In the genomic region with DNA sequence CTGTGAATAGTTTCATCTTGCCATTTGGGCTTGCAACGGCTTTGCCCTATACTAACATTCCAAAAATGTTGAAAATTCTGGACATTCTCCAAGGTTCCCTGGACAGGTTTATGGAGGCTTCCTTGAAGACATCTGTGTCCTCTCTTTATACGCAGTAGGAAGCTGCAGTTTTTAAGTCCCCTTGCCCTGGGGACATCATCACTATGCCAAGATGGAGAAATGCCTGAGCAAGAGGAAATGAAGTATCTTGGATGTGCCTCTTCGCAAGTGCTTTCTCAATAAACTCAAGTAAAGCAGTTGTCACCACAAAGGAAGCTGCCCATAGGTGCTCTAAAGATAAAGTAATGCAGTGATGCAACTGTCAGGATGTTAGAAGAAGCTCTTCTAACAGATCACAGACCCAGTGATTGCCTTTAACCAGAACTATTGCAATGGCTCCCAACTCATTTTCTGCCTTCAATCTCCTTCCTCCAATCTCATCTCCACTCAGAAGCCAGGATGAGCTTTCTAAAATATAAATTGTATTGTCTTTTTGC, we compare ENCODE assay signal across 27 cellular contexts.
"Had no signal": no experiment of that assay in that cellular context is flagged by ENCODE, and none has a peak within 500 bp of the region (broad histone marks: within the 10 kb centered on the region; RNA-seq: fewer than 3 reads in every experiment).

No MANE protein-coding gene starts in this region.

- H3K27me3 Mint-ChIP-seq: activated B cell treated with CpG ODN at 0.5 μM for 24 hours; activated CD4-positive, alpha-beta memory T cell treated with anti-CD3 and anti-CD28 coated beads for 36 hours; activated CD4-positive, alpha-beta T cell treated with anti-CD3 and anti-CD28 coated beads for 36 hours; activated T-helper 17 cell treated with anti-CD3 and anti-CD28 coated beads, Interleukin-2, amount 50 U/mL, for 72 hours; brain; stimulated activated memory B cell treated with anti-CD40 and anti-IgM and Interleukin-4, amounts not matched to agents 10 μg/mL and 1 μg/mL and 100 μg/mL, for 72 hours; type B pancreatic cell had no signal

- H3K4me1 Mint-ChIP-seq: activated B cell treated with CpG ODN at 0.5 μM for 24 hours; activated CD4-positive, alpha-beta T cell treated with anti-CD3 and anti-CD28 coated beads for 36 hours; activated T-helper 17 cell treated with anti-CD3 and anti-CD28 coated beads, Interleukin-2, amount 50 U/mL, for 72 hours; brain; immature natural killer cell; natural killer cell; stimulated activated memory B cell treated with anti-CD40 and anti-IgM and Interleukin-4, amounts not matched to agents 10 μg/mL and 1 μg/mL and 100 μg/mL, for 72 hours had no signal

- H3K9me3 Mint-ChIP-seq: activated T-helper 17 cell treated with anti-CD3 and anti-CD28 coated beads, Interleukin-2, amount 50 U/mL, for 72 hours had no signal

- FAIRE-seq: frontal cortex had no signal

- H2AFZ ChIP-seq: hepatocyte had no signal

- H3K27ac ChIP-seq: hepatocyte, left lung, sigmoid colon, vagina had no signal

- H3K36me3 Mint-ChIP-seq: brain, immature natural killer cell, natural killer cell, type B pancreatic cell had no signal

- H3K36me3 ChIP-seq: left lung, sigmoid colon, vagina had no signal

- H3K4me2 ChIP-seq: hepatocyte, smooth muscle cell had no signal

- H3K27ac Mint-ChIP-seq: activated B cell treated with CpG ODN at 0.5 μM for 24 hours; activated CD4-positive, alpha-beta memory T cell treated with anti-CD3 and anti-CD28 coated beads for 36 hours; activated CD4-positive, alpha-beta T cell treated with anti-CD3 and anti-CD28 coated beads for 36 hours; activated naive CD4-positive, alpha-beta T cell treated with anti-CD3 and anti-CD28 coated beads, Interleukin-2, amount 50 U/mL, for 72 hours; activated T-helper 17 cell treated with anti-CD3 and anti-CD28 coated beads, Interleukin-2, amount 50 U/mL, for 72 hours; brain; immature natural killer cell; natural killer cell; stimulated activated memory B cell treated with anti-CD40 and anti-IgM and Interleukin-4, amounts not matched to agents 10 μg/mL and 1 μg/mL and 100 μg/mL, for 72 hours; type B pancreatic cell had no signal

- H3K4me3 ChIP-seq: hepatocyte, left lung, sigmoid colon, smooth muscle cell, vagina had no signal

- H3K4me1 ChIP-seq: left lung, sigmoid colon, vagina had no signal

- DNase-seq: activated B cell treated with CpG ODN at 0.5 μM for 24 hours; activated CD4-positive, alpha-beta memory T cell treated with anti-CD3 and anti-CD28 coated beads for 36 hours; activated CD4-positive, alpha-beta T cell treated with anti-CD3 and anti-CD28 coated beads for 36 hours; activated T-cell treated with anti-CD3 and anti-CD28 coated beads for 4 hours; aorta; caudate nucleus; dermis blood vessel endothelial cell; effector CD8-positive, alpha-beta T cell; glutamatergic neuron; immature natural killer cell; left lung; mammary epithelial cell; midbrain; natural killer cell; retina; sigmoid colon; stimulated activated CD4-positive, alpha-beta T cell treated with anti-CD3 and anti-CD28 coated beads, Interleukin-15, amount 100 ng/mL, for 24 hours; T1000 had no signal

- H3K4me3 Mint-ChIP-seq: activated B cell treated with CpG ODN at 0.5 μM for 24 hours; activated CD4-positive, alpha-beta memory T cell treated with anti-CD3 and anti-CD28 coated beads for 36 hours; activated CD4-positive, alpha-beta T cell treated with anti-CD3 and anti-CD28 coated beads for 36 hours; activated T-helper 17 cell treated with anti-CD3 and anti-CD28 coated beads, Interleukin-2, amount 50 U/mL, for 72 hours; brain; immature natural killer cell; natural killer cell; stimulated activated memory B cell treated with anti-CD40 and anti-IgM and Interleukin-4, amounts not matched to agents 10 μg/mL and 1 μg/mL and 100 μg/mL, for 72 hours; type B pancreatic cell had no signal

- H3K27me3 ChIP-seq: hepatocyte, left lung, sigmoid colon, vagina had no signal

- ATAC-seq: activated CD4-positive, alpha-beta T cell treated with anti-CD3 and anti-CD28 coated beads for 36 hours; activated naive CD4-positive, alpha-beta T cell treated with anti-CD3 and anti-CD28 coated beads, Interleukin-2, amount 50 U/mL, for 72 hours; activated T-helper 17 cell treated with anti-CD3 and anti-CD28 coated beads, Interleukin-2, amount 50 U/mL, for 72 hours; left lung; stimulated activated memory B cell treated with anti-CD40 and anti-IgM and Interleukin-4, amounts not matched to agents 10 μg/mL and 1 μg/mL and 100 μg/mL, for 72 hours had no signal

- H3K9me3 ChIP-seq: sigmoid colon, vagina had no signal
